20 cellular contexts compared by ENCODE assay signal in the genomic region with DNA sequence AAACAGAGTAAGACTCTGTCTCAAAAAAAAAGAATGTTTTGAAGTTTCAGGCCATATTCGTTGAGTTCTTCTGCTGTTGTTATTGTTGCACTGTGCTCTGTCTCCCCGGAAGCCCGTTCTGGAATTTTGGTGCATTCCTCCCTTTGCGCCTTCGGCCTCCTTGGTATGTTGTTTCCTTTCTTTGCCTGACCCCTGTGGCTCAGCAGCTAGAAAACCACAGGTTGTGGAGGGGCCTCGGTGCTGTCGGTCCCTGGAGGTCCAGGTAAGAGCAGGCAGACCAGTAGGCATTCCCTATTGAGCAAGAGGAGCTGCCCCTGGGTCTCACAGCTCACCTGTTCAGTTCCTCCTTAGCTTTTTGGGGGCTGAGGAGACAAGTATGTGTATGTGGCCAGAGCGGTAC. TPM values are rescaled to one million over a fixed set of nuclear protein-coding genes. Genes with fewer than 3 reads are reported as not detected.
DNase-seq lines count a peak whose midpoint lies in the region; ATAC-seq and TF ChIP-seq lines count a peak whose summit lies in the region.
"Had no signal": no experiment of that assay in that cellular context is flagged by ENCODE, and none has a peak within 500 bp of the region (broad histone marks: within the 10 kb centered on the region; RNA-seq: fewer than 3 reads in every experiment).

No MANE protein-coding gene starts in this region.

- H3K4me1 ChIP-seq in endodermal cell (ENCODE audit: control insufficient read depth, insufficient read depth, low read length) = peaks cover under 1% of the 10 kb centered on the region

- H3K27ac Mint-ChIP-seq in WTC11 (0 out of 2 replicates have a peak overlapping the region, but pooled peaks have one; percentile 39), endodermal cell (no peak overlapping the region), mesothelial cell of epicardium (peak overlapping the region; percentile 60)
- H3K27ac Mint-ChIP-seq: CD14-positive monocyte had no signal

- no peaks in the 10 kb centered on the region for H3K9me3 ChIP-seq in endodermal cell (ENCODE audit: control insufficient read depth, low read length)

- H3K36me3 ChIP-seq in endodermal cell (ENCODE audit: control insufficient read depth, insufficient read depth, low read length) = no peaks in the 10 kb centered on the region

- H3K4me3 Mint-ChIP-seq in WTC11 (no peak overlapping the region), endodermal cell (no peak overlapping the region), mesothelial cell of epicardium (no peak overlapping the region)
- H3K4me3 Mint-ChIP-seq: CD14-positive monocyte had no signal

- no peak overlapping the region for H3K9ac ChIP-seq in endodermal cell (ENCODE audit: extremely low read depth, low read length, poor library complexity, severe bottlenecking)

- no peaks in the 10 kb centered on the region for H3K36me3 Mint-ChIP-seq in WTC11
- H3K36me3 Mint-ChIP-seq in endodermal cell (ENCODE audit: low read depth) = no peaks in the 10 kb centered on the region
- H3K36me3 Mint-ChIP-seq in mesothelial cell of epicardium = no peaks in the 10 kb centered on the region
- H3K36me3 Mint-ChIP-seq: CD14-positive monocyte had no signal

- 51 to 87% methylated on average over 6 to 8 of the region's 8 CpGs for WGBS in endodermal cell (ENCODE audit: insufficient coverage in 1 of 2, insufficient read length in 1 of 2), 2 experiments

- POLR2A ChIA-PET in WTC11 (lab: Charles Lee) = interaction anchor here (0.6 kb wide), 1 partner anchor 1081 kb away, joined by 3 read pairs; no protein-coding TSS in a partner anchor

- CTCF ChIA-PET in WTC11 (lab: Charles Lee) = no interaction called here

- no peak for TF ChIP-seq CTCF in WTC11 (IDR thresholded peaks at IDR 0.05)
- no peak for TF ChIP-seq CTCF in endodermal cell (conservative IDR thresholded peaks at IDR 0.05)
- TF ChIP-seq CTCF in mesothelial cell of epicardium (IDR thresholded peaks at IDR 0.05; ENCODE audit: unreplicated experiment) = no peak

- DNase-seq in WTC11 (ENCODE audit: low spot score) (peak; percentile 41), endodermal cell (peak; percentile 74), mesothelial cell of epicardium (ENCODE audit: low spot score in 2 of 2, unreplicated experiment in 2 of 2) (no peak)
- DNase-seq in activated T-cell treated with anti-CD3 and anti-CD28 coated beads, Interleukin-2, amount 50 U/mL, for 48 hours = no peak
- DNase-seq: AML-193; DND-41; KBM-7; NCI-H1105 treated with DMSO at 0.1 percent for 48 hours; NCI-H1694 treated with DMSO at 0.1 percent for 48 hours; NCI-H2107; NCI-H510A; NCI-H748 treated with DMSO at 0.1 percent for 48 hours; NK-92 treated with Interleukin-12 subunit alpha and Interleukin-12 subunit beta, amount 100 ng/mL, for 24 hours had no signal

- ATAC-seq in WTC11 = peak; percentile 87
- ATAC-seq in HG02981 (IDR thresholded peaks at IDR 0.05; ENCODE audit: unreplicated experiment) = no peak
- ATAC-seq in GM18517 (IDR thresholded peaks at IDR 0.05; ENCODE audit: unreplicated experiment) = no peak
- no peak for ATAC-seq in GM21423 (IDR thresholded peaks at IDR 0.05; ENCODE audit: unreplicated experiment)
- ATAC-seq: HepG2, Right ventricle myocardium inferior had no signal

- H3K27me3 ChIP-seq in endodermal cell (ENCODE audit: control insufficient read depth, insufficient read depth, low read length, poor library complexity, severe bottlenecking) = no peaks in the 10 kb centered on the region

- no peaks in the 10 kb centered on the region for H3K9me3 Mint-ChIP-seq in WTC11
- no peaks in the 10 kb centered on the region for H3K9me3 Mint-ChIP-seq in endodermal cell
- H3K9me3 Mint-ChIP-seq in mesothelial cell of epicardium = peaks cover 6% of the 10 kb centered on the region
- H3K9me3 Mint-ChIP-seq: CD14-positive monocyte had no signal

- no peaks in the 10 kb centered on the region for H3K27me3 Mint-ChIP-seq in WTC11 (ENCODE audit: low read depth)
- H3K27me3 Mint-ChIP-seq in endodermal cell (ENCODE audit: insufficient read depth) = peaks cover 2% of the 10 kb centered on the region
- H3K27me3 Mint-ChIP-seq in mesothelial cell of epicardium (ENCODE audit: low read depth) = no peaks in the 10 kb centered on the region

- no peak overlapping the region for H3K27ac ChIP-seq in endodermal cell (ENCODE audit: low read depth, low read length)
- H3K27ac ChIP-seq: SK-N-MC had no signal

- H3K4me1 Mint-ChIP-seq in WTC11 (peaks cover 6% of the 10 kb centered on the region), endodermal cell (peaks cover 13% of the 10 kb centered on the region), mesothelial cell of epicardium (peaks cover 25% of the 10 kb centered on the region)
- H3K4me1 Mint-ChIP-seq: CD14-positive monocyte had no signal

- no peak overlapping the region for H3K4me3 ChIP-seq in endodermal cell (ENCODE audit: low read length)
- H3K4me3 ChIP-seq: SK-N-MC had no signal

TF ChIP-seq in WTC11, 78 proteins besides CTCF, POLR2A, EP300 and RAD21:
- TF ChIP-seq TCF7 (CRISPR knock-in tag; IDR thresholded peaks at IDR 0.05; ENCODE audit: low read depth) (no peak), RELA (CRISPR knock-in tag; IDR thresholded peaks at IDR 0.05; ENCODE audit: borderline replicate concordance) (no peak), SMAD3 (CRISPR knock-in tag; IDR thresholded peaks at IDR 0.05; ENCODE audit: borderline replicate concordance) (no peak), ERG (CRISPR knock-in tag; IDR thresholded peaks at IDR 0.05) (no peak), ZNF396 (CRISPR knock-in tag; IDR thresholded peaks at IDR 0.05; ENCODE audit: borderline replicate concordance) (no peak), ZNF138 (CRISPR knock-in tag; conservative IDR thresholded peaks at IDR 0.05) (no peak), SP1 (CRISPR knock-in tag; conservative IDR thresholded peaks at IDR 0.05) (no peak)
- TF ChIP-seq, protein P1, sequence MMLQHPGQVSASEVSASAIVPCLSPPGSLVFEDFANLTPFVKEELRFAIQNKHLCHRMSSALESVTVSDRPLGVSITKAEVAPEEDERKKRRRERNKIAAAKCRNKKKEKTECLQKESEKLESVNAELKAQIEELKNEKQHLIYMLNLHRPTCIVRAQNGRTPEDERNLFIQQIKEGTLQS (CRISPR knock-in tag; conservative IDR thresholded peaks at IDR 0.05) = no peak

RNA-seq across cellular contexts. Expression of gene DLG1, which starts 51.0 kb away (rescaled TPM):
- total RNA-seq in WTC11 (2021) (72.0 to 81.1 TPM (median 72.7 TPM) in 3 replicates), endodermal cell (10 to 100 TPM; 78.7 to 96.9 TPM), mesothelial cell of epicardium (106 to 114 TPM (median 107 TPM) in 3 replicates)
- 68.2 TPM for polyA plus RNA-seq in endodermal cell (2013, experiment 1 of 2)
- polyA plus RNA-seq in endodermal cell (2013, experiment 2 of 2) = 64.7 TPM

Comparison
In these comparisons a context has a peak if more than half of its experiments do, and no peak if none do; other contexts are left out.
1. DNase-seq: peak in WTC11 (single experiment) and endodermal cell (single experiment); none in mesothelial cell of epicardium (0 of 2) and activated T-cell treated with anti-CD3 and anti-CD28 coated beads, Interleukin-2, amount 50 U/mL, for 48 hours (0 of 2).